In the genomic region with DNA sequence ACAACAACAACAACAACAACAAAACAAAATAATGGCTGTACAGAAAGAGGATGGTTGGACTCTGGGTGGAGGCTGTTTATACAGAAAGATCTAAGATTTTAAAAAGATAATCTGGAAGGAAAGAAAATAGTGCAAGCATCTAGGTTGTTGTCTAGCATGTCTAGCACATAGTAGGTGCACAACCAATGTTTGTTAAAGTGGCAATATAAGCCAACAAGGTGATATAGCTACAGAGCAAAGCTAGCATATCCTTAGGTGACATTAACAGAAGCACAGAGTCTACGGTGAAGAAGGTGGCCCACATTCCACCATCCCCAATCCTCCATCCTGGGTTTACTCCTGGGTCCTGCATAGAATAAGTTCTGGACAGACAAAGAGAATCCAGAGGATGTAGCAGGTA, we compare ENCODE assay signal across 17 cellular contexts. TPM values are rescaled to one million over a fixed set of nuclear protein-coding genes. Genes with fewer than 3 reads are reported as not detected.
DNase-seq lines count a peak whose midpoint lies in the region; ATAC-seq and TF ChIP-seq lines count a peak whose summit lies in the region.
"Had no signal": no experiment of that assay in that cellular context is flagged by ENCODE, and none has a peak within 500 bp of the region (broad histone marks: within the 10 kb centered on the region; RNA-seq: fewer than 3 reads in every experiment).

No MANE protein-coding gene starts in this region.

- POLR2A ChIA-PET in MCF 10A (lab: Yijun Ruan, JAX) = no interaction called here

- CTCF ChIA-PET in MCF 10A (lab: Yijun Ruan, JAX) = interaction anchor here (1.3 kb wide), 1 partner anchor 35 kb away, joined by 5 read pairs; no protein-coding TSS in a partner anchor

- H3K9me3 ChIP-seq in breast epithelium (no peaks in the 10 kb centered on the region), T-helper 17 cell (ENCODE audit: control insufficient read depth, low read length, poor library complexity, severe bottlenecking) (no peaks in the 10 kb centered on the region), esophagus squamous epithelium (no peaks in the 10 kb centered on the region), tibial nerve (no peaks in the 10 kb centered on the region), BE2C (no peaks in the 10 kb centered on the region)

- no peaks in the 10 kb centered on the region for H3K4me1 ChIP-seq in breast epithelium
- peaks cover 15 to 96% (median 40%) of the 10 kb centered on the region in 3 donors for H3K4me1 ChIP-seq in esophagus squamous epithelium
- peaks cover 0 to 12% (median 3%) of the 10 kb centered on the region in 4 donors for H3K4me1 ChIP-seq in tibial nerve
- no peaks in the 10 kb centered on the region for H3K4me1 ChIP-seq in BE2C

- H3K27me3 Mint-ChIP-seq in MCF 10A (ENCODE audit: insufficient read depth, unreplicated experiment) = no peaks in the 10 kb centered on the region
- peaks cover 15% of the 10 kb centered on the region for H3K27me3 Mint-ChIP-seq in T-helper 17 cell

- DNase-seq in MCF 10A (ENCODE audit: unreplicated experiment) = no peak
- DNase-seq in breast epithelium (ENCODE audit: low spot score in 2 of 2) = no peak
- no peak for DNase-seq in T-helper 17 cell
- no peak for DNase-seq in esophagus squamous epithelium (lab: John Stamatoyannopoulos, UW)
- no peak for DNase-seq in tibial nerve (ENCODE audit: low spot score in 2 of 2)
- no peak for DNase-seq in BE2C
- no peak for DNase-seq in SHP77 (lab: John Stamatoyannopoulos, UW)
- DNase-seq: C1 segment of cervical spinal cord; CD4-positive, alpha-beta memory T cell; COR-L47; DMS153; DMS79 treated with DMSO at 0.1 percent for 48 hours; EL; H7 had no signal

- TF ChIP-seq CTCF in MCF 10A (IDR thresholded peaks at IDR 0.05; ENCODE audit: unreplicated experiment) = no peak
- no peak for TF ChIP-seq CTCF in breast epithelium (IDR thresholded peaks at IDR 0.05)
- TF ChIP-seq CTCF in esophagus squamous epithelium (IDR thresholded peaks at IDR 0.05) = no peak
- TF ChIP-seq CTCF in tibial nerve (IDR thresholded peaks at IDR 0.05) = no peak
- no peak for TF ChIP-seq CTCF in BE2C (IDR thresholded peaks at IDR 0.05; ENCODE audit: low read depth, low read length)

- no peak for TF ChIP-seq EP300 in tibial nerve (IDR thresholded peaks at IDR 0.05)

- H3K36me3 ChIP-seq in breast epithelium (no peaks in the 10 kb centered on the region), esophagus squamous epithelium (peaks cover 0 to 14% (median 0%) of the 10 kb centered on the region in 3 donors), tibial nerve (no peaks in the 10 kb centered on the region), BE2C (no peaks in the 10 kb centered on the region)

- no peaks in the 10 kb centered on the region for H3K9me3 Mint-ChIP-seq in MCF 10A (ENCODE audit: unreplicated experiment)
- H3K9me3 Mint-ChIP-seq: GM23338, IgD-negative memory B cell had no signal

- H3K4me1 Mint-ChIP-seq in MCF 10A (ENCODE audit: insufficient read depth, unreplicated experiment) (peaks cover 51% of the 10 kb centered on the region), T-helper 17 cell (peaks cover 11% of the 10 kb centered on the region)

- H3K4me3 ChIP-seq in breast epithelium (no peak overlapping the region), esophagus squamous epithelium (peak overlapping the region in 1 of 4 donors; percentile 16), tibial nerve (no peak overlapping the region), BE2C (ENCODE audit: low read depth, low read length) (no peak overlapping the region)
- H3K4me3 ChIP-seq: GM23338 had no signal

- H3K36me3 Mint-ChIP-seq in MCF 10A (ENCODE audit: insufficient read depth, unreplicated experiment) (peaks cover 34% of the 10 kb centered on the region), T-helper 17 cell (ENCODE audit: low read depth) (peaks cover 8% of the 10 kb centered on the region)
- H3K36me3 Mint-ChIP-seq: CD4-positive, alpha-beta memory T cell; IgD-negative memory B cell had no signal

- intact Hi-C loops in MCF 10A (cut with micrococcal nuclease) (no loop called here), breast epithelium (cut with DNase I; ENCODE audit: low total_unique reads) (no loop called here), esophagus squamous epithelium (cut with DNase I) (no loop called here)

- WGBS in esophagus squamous epithelium, 2 donors = 85 to 92% methylated on average over 1 of the region's 1 CpG
- 88 to 94% methylated on average over 1 of the region's 1 CpG for WGBS in tibial nerve, 2 donors

- BruUV-seq in MCF 10A (replicated peaks; lab: Mats Ljungman, UMichigan) = no TSS peak

- H3K27ac Mint-ChIP-seq in MCF 10A (ENCODE audit: low read depth, unreplicated experiment) = peak overlapping the region; percentile 47
- peak overlapping the region; percentile 57 for H3K27ac Mint-ChIP-seq in T-helper 17 cell
- H3K27ac Mint-ChIP-seq: CD4-positive, alpha-beta memory T cell; IgD-negative memory B cell had no signal

- no peak overlapping the region for H3K4me3 Mint-ChIP-seq in MCF 10A (ENCODE audit: unreplicated experiment)
- H3K4me3 Mint-ChIP-seq in T-helper 17 cell = no peak overlapping the region
- H3K4me3 Mint-ChIP-seq: CD4-positive, alpha-beta memory T cell; GM23338 had no signal

- ATAC-seq in T-helper 17 cell = no peak
- ATAC-seq: GM23338 had no signal

- no peak for TF ChIP-seq POLR2A in breast epithelium (IDR thresholded peaks at IDR 0.05)
- no peak for TF ChIP-seq POLR2A in esophagus squamous epithelium (IDR thresholded peaks at IDR 0.05)
- no peak for TF ChIP-seq POLR2A in tibial nerve (IDR thresholded peaks at IDR 0.05)

- H3K27ac ChIP-seq in breast epithelium (no peak overlapping the region), esophagus squamous epithelium (peak overlapping the region; percentile 67 to 96 (median 83)), tibial nerve (no peak overlapping the region)
- H3K27ac ChIP-seq: 22Rv1 had no signal

- H3K27me3 ChIP-seq in breast epithelium (no peaks in the 10 kb centered on the region), esophagus squamous epithelium (no peaks in the 10 kb centered on the region), tibial nerve (no peaks in the 10 kb centered on the region), BE2C (no peaks in the 10 kb centered on the region)

RNA-seq across cellular contexts. Expression of gene TMEM40, which starts 4.7 kb away (rescaled TPM):
- total RNA-seq in MCF 10A (2022) (30.3 and 58.4 TPM in 2 replicates), breast epithelium (1 to 10 TPM in 1 of 3 donors, under 1 TPM in 1, not detected in 1; 0.33 to 1.8 TPM), T-helper 17 cell (10 to 100 TPM in 1 of 2 donors, 1 to 10 TPM in 1; 2.8 to 54.0 TPM), esophagus squamous epithelium (10 to 100 TPM; 43.9 to 79.1 (median 53.4) TPM), tibial nerve (not detected)
- polyA plus RNA-seq in BE2C (2012; ENCODE audit: insufficient read depth, insufficient read length, low read depth) = not detected
- total RNA-seq: CD4-positive, alpha-beta memory T cell; H7 had no signal
- polyA plus RNA-seq: CD4-positive, alpha-beta memory T cell had no signal

RNA-seq across cellular contexts. Expression of gene CAND2, which starts 42.2 kb away (rescaled TPM):
- not detected in 2 replicates for total RNA-seq in MCF 10A (2022)
- total RNA-seq in breast epithelium = 1 to 10 TPM; 1.8 to 5.6 (median 4.7) TPM
- total RNA-seq in T-helper 17 cell = 1 to 10 TPM; 1.2 to 1.6 TPM
- 1 to 10 TPM in 1 of 4 donors, under 1 TPM in 3; 0.61 to 1.7 (median 0.91) TPM for total RNA-seq in esophagus squamous epithelium
- 10 to 100 TPM; 14.3 to 24.5 (median 18.7) TPM for total RNA-seq in tibial nerve
- polyA plus RNA-seq in BE2C (2012; ENCODE audit: insufficient read depth, insufficient read length, low read depth) = 1.6 TPM

Comparison
In these comparisons a context has a peak if more than half of its experiments do, and no peak if none do; other contexts are left out.
1. H3K27ac ChIP-seq: peak in esophagus squamous epithelium (4 of 4); none in breast epithelium (0 of 2) and tibial nerve (0 of 4).